ENCODE assay signal across 1 cellular context in the genomic region with DNA sequence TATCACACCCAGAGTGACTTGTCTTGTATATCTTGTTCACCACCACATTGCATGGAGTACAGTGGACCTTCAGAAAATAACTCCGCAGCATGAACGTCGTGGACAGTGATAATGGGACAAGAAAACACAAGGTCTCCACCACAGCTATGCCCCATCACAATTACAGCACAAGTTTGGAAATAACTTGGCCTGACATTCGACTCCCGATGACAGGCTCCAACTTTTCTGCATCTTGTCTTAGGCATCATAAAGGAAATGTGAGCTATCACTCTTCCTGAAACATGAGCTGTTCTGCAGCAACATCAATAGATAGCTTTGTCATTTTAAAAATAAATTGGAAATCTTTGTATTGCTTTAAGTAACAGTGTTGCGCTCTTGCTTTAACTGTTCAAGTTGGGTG.
TF ChIP-seq lines count a peak whose summit lies in the region.

No MANE protein-coding gene starts in this region.

TF ChIP-seq in HEK293T, 16 proteins besides CTCF, POLR2A, EP300 and RAD21:
- no peak for TF ChIP-seq BHLHE40 (IDR thresholded peaks at IDR 0.05; ENCODE audit: borderline replicate concordance)
- no peak for TF ChIP-seq LEF1 (IDR thresholded peaks at IDR 0.05; ENCODE audit: borderline replicate concordance)
- TF ChIP-seq TARDBP (IDR thresholded peaks at IDR 0.05): no peak
- no peak for TF ChIP-seq ARNT (IDR thresholded peaks at IDR 0.05)
- TF ChIP-seq SUZ12 (IDR thresholded peaks at IDR 0.05): no peak
- TF ChIP-seq, protein P1, sequence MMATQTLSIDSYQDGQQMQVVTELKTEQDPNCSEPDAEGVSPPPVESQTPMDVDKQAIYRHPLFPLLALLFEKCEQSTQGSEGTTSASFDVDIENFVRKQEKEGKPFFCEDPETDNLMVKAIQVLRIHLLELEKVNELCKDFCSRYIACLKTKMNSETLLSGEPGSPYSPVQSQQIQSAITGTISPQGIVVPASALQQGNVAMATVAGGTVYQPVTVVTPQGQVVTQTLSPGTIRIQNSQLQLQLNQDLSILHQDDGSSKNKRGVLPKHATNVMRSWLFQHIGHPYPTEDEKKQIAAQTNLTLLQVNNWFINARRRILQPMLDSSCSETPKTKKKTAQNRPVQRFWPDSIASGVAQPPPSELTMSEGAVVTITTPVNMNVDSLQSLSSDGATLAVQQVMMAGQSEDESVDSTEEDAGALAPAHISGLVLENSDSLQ (IDR thresholded peaks at IDR 0.05): no peak
- no peak for TF ChIP-seq NFRKB (IDR thresholded peaks at IDR 0.05)
